1 cellular context compared by ENCODE assay signal in genomic region chr14:105854600-105855245, GRCh38.
TF ChIP-seq lines count a peak whose summit lies in the region.

No MANE protein-coding gene starts in this region.

TF ChIP-seq in WTC11, 78 proteins besides CTCF, POLR2A, EP300 and RAD21 (continued from another document):
- TF ChIP-seq ZBTB43 (CRISPR knock-in tag; IDR thresholded peaks at IDR 0.05) (no peak), ZNF281 (CRISPR knock-in tag; IDR thresholded peaks at IDR 0.05) (no peak), PRRX2 (CRISPR knock-in tag; IDR thresholded peaks at IDR 0.05) (no peak), FOXP1 (CRISPR knock-in tag; IDR thresholded peaks at IDR 0.05; ENCODE audit: borderline replicate concordance) (no peak), STAT6 (CRISPR knock-in tag; conservative IDR thresholded peaks at IDR 0.05; ENCODE audit: low read depth) (no peak), TEAD4 (CRISPR knock-in tag; IDR thresholded peaks at IDR 0.05) (no peak), TCF7 (CRISPR knock-in tag; IDR thresholded peaks at IDR 0.05; ENCODE audit: low read depth) (no peak), ZBTB21 (CRISPR knock-in tag; IDR thresholded peaks at IDR 0.05; ENCODE audit: borderline replicate concordance) (no peak), ZMAT4 (CRISPR knock-in tag; IDR thresholded peaks at IDR 0.05) (no peak), NFYB (CRISPR knock-in tag; conservative IDR thresholded peaks at IDR 0.05; ENCODE audit: low read depth) (no peak), ETV6 (CRISPR knock-in tag; IDR thresholded peaks at IDR 0.05) (no peak), CBFB (CRISPR knock-in tag; IDR thresholded peaks at IDR 0.05; ENCODE audit: low read depth) (no peak), MAX (CRISPR knock-in tag; IDR thresholded peaks at IDR 0.05) (no peak)
